Comparison of ENCODE assay signal across 13 cellular contexts in the genomic region with DNA sequence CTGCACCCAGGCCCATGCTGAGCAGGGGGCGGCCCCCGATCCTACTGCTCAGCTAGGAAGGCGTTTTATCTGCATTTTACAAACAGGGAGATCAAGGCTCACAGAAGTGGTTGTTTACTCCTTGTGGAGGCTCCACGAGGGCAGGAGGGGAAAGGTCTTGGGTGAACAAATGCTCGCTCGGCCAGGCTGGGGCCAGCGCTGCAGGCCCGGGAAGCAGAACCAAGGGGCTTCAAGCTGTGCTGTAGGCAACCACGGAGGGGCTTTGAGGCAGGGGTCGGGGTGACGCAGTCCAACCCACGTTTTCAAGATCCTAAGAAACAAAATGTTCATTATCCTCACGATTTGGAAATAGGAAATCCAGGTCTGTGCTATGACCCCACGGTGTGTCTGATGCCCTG.
"Had no signal": no experiment of that assay in that cellular context is flagged by ENCODE, and none has a peak within 500 bp of the region (broad histone marks: within the 10 kb centered on the region; RNA-seq: fewer than 3 reads in every experiment).

No MANE protein-coding gene starts in this region.

- H3K4me3 ChIP-seq: cardiac muscle cell, colonic mucosa, esophagus muscularis mucosa, tibial nerve had no signal

- H3K27me3 ChIP-seq: cardiac muscle cell, colonic mucosa, tibial nerve had no signal

- H3K36me3 ChIP-seq: cardiac muscle cell, colonic mucosa, esophagus muscularis mucosa, tibial nerve had no signal

- H3K9me3 ChIP-seq: colonic mucosa, esophagus muscularis mucosa had no signal

- DNase-seq: activated CD4-positive, alpha-beta T cell treated with anti-CD3 and anti-CD28 coated beads for 48 hours; activated CD8-positive, alpha-beta memory T cell treated with anti-CD3 and anti-CD28 coated beads for 24 hours; activated naive CD4-positive, alpha-beta T cell treated with anti-CD3 and anti-CD28 coated beads, Interleukin-2, amount 10 ng/mL, durations not matched to agents 7 days and 5 days; colonic mucosa; hypothalamus; kidney glomerular epithelial cell; SHP77 treated with DMSO at 0.1 percent for 48 hours; stimulated activated CD4-positive, alpha-beta T cell treated with anti-CD3 and anti-CD28 coated beads, Interleukin-4, amount 100 ng/mL, for 1 hour; stimulated activated naive CD4-positive, alpha-beta T cell; T-helper 1 cell had no signal

- H3K4me1 ChIP-seq: colonic mucosa, esophagus muscularis mucosa, tibial nerve had no signal

- H3K27ac ChIP-seq: cardiac muscle cell, colonic mucosa, esophagus muscularis mucosa, tibial nerve had no signal
